ENCODE assay signal across 1 cellular context in genomic region chr2:3518496-3519254, GRCh38.
TF ChIP-seq lines count a peak whose summit lies in the region.

No MANE protein-coding gene starts in this region.

TF ChIP-seq in HEK293, 187 proteins besides CTCF, POLR2A, EP300 and RAD21 (continued from another document):
- peak; percentile 20; the same call in 1 of the 2 replicates for TF ChIP-seq ZXDB (tag by site-specific recombination; IDR thresholded peaks at IDR 0.05)
- TF ChIP-seq REPIN1 (tag by site-specific recombination; IDR thresholded peaks at IDR 0.05; ENCODE audit: low read depth), result no peak
- TF ChIP-seq ZBTB20 (tag by site-specific recombination; IDR thresholded peaks at IDR 0.05), result peak; percentile 90
- 0 out of 2 replicates have a peak, but pooled peaks have one; percentile 30 for TF ChIP-seq ZBTB48 (tag by site-specific recombination; IDR thresholded peaks at IDR 0.05)
- no peak for TF ChIP-seq ZNF624 (tag by site-specific recombination; IDR thresholded peaks at IDR 0.05)
- TF ChIP-seq KLF9 (tag by site-specific recombination; IDR thresholded peaks at IDR 0.05; ENCODE audit: low read depth), result 0 out of 2 replicates have a peak, but pooled peaks have one; percentile 17
- TF ChIP-seq ZBTB11 (tag by site-specific recombination; conservative IDR thresholded peaks at IDR 0.05; ENCODE audit: low read depth), result 0 out of 2 replicates have a peak, but pooled peaks have one; percentile 31
- TF ChIP-seq ZNF843 (tag by site-specific recombination; IDR thresholded peaks at IDR 0.05), result 0 out of 2 replicates have a peak, but pooled peaks have one; percentile 39
- TF ChIP-seq SP2 (tag by site-specific recombination; IDR thresholded peaks at IDR 0.05), result peak; percentile 77
- peak; percentile 29 for TF ChIP-seq SP7 (tag by site-specific recombination; IDR thresholded peaks at IDR 0.05)
- peak; percentile 90 for TF ChIP-seq ZBTB8A (tag by site-specific recombination; IDR thresholded peaks at IDR 0.05)
- TF ChIP-seq GLIS2 (tag by site-specific recombination; IDR thresholded peaks at IDR 0.05), result peak; percentile 96
- peak; percentile 43; the same call in 1 of the 2 replicates for TF ChIP-seq ZNF394 (tag by site-specific recombination; IDR thresholded peaks at IDR 0.05; ENCODE audit: borderline replicate concordance)
- no peak for TF ChIP-seq ZNF704 (tag by site-specific recombination; IDR thresholded peaks at IDR 0.05)
- no peak for TF ChIP-seq ZNF112 (tag by site-specific recombination; IDR thresholded peaks at IDR 0.05)
- peak; percentile 67 for TF ChIP-seq ZFHX2 (tag by site-specific recombination; conservative IDR thresholded peaks at IDR 0.05)
- TF ChIP-seq TCF7L2 (IDR thresholded peaks at IDR 0.05; ENCODE audit: borderline replicate concordance, low read depth, low read length), result no peak
